11 cellular contexts compared by ENCODE assay signal in the genomic region with DNA sequence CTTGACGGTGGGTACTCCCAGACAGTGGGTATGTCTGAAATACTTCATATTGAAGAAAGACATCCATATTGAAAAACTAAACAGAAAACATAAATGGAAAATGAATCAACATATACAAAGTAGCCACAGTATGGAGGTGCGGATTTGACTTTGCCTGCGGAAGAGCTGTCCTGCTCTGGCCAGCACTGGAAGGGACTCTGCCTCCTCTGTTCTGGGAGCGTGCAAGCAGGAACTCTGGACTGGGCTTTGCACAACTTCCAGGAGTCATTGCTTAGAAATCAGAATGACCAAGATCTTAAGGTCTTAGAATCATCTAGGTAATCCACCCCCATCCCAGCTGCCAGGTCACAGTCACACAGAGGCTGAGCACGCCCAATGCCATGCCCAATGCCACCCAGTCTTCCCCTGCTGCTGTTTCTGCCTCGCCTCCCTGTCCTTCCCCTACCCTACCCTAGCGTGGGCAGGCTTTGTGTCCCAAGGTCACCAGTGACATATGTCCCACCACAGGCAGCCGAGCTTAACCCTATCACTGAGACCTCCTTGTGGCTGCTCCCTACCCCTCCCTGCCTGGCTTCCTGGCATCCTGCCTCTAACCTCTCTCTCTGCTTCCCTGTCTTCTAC. TPM values are rescaled to one million over a fixed set of nuclear protein-coding genes. Genes with fewer than 3 reads are reported as not detected.
A peak's percentile ranks its signal among the peaks of the same experiment; 100 is the strongest.
DNase-seq lines count a peak whose midpoint lies in the region; ATAC-seq and TF ChIP-seq lines count a peak whose summit lies in the region.
"Had no signal": no experiment of that assay in that cellular context is flagged by ENCODE, and none has a peak within 500 bp of the region (broad histone marks: within the 10 kb centered on the region; RNA-seq: fewer than 3 reads in every experiment).

No MANE protein-coding gene starts in this region.

- peaks cover 10% of the 10 kb centered on the region for H3K4me1 Mint-ChIP-seq in activated T-cell treated with anti-CD3 and anti-CD28 coated beads, Interleukin-2, amount 50 U/mL, for 72 hours (ENCODE audit: low read depth)
- H3K4me1 Mint-ChIP-seq in activated T-cell treated with anti-CD3 and anti-CD28 coated beads, Interleukin-2, amount 50 U/mL, for 24 hours (ENCODE audit: low read depth) = no peaks in the 10 kb centered on the region
- H3K4me1 Mint-ChIP-seq: central memory CD8-positive, alpha-beta T cell had no signal

- H3K9me3 Mint-ChIP-seq in activated T-cell treated with anti-CD3 and anti-CD28 coated beads, Interleukin-2, amount 50 U/mL, for 72 hours = no peaks in the 10 kb centered on the region
- H3K9me3 Mint-ChIP-seq in activated T-cell treated with anti-CD3 and anti-CD28 coated beads, Interleukin-2, amount 50 U/mL, for 24 hours = no peaks in the 10 kb centered on the region
- H3K9me3 Mint-ChIP-seq: central memory CD8-positive, alpha-beta T cell had no signal

- peak in 1 of 2 donors; percentile 2 for DNase-seq in activated T-cell treated with anti-CD3 and anti-CD28 coated beads, Interleukin-2, amount 50 U/mL, for 72 hours
- DNase-seq in activated T-cell treated with anti-CD3 and anti-CD28 coated beads, Interleukin-2, amount 50 U/mL, for 24 hours = no peak
- DNase-seq in thoracic aorta (ENCODE audit: low spot score) = no peak
- no peak for DNase-seq in NCI-H446 treated with DMSO at 0.1 percent for 48 hours (lab: John Stamatoyannopoulos, UW)
- no peak for DNase-seq in ACHN
- DNase-seq in RPMI8226 = no peak

- H3K27me3 Mint-ChIP-seq in activated T-cell treated with anti-CD3 and anti-CD28 coated beads, Interleukin-2, amount 50 U/mL, for 72 hours (ENCODE audit: low read depth) = no peaks in the 10 kb centered on the region
- H3K27me3 Mint-ChIP-seq in activated T-cell treated with anti-CD3 and anti-CD28 coated beads, Interleukin-2, amount 50 U/mL, for 24 hours = no peaks in the 10 kb centered on the region
- H3K27me3 Mint-ChIP-seq: central memory CD8-positive, alpha-beta T cell had no signal

- H3K36me3 Mint-ChIP-seq in activated T-cell treated with anti-CD3 and anti-CD28 coated beads, Interleukin-2, amount 50 U/mL, for 72 hours (ENCODE audit: insufficient read depth in 2 of 2) = peaks cover 0 to 2% of the 10 kb centered on the region in 2 donors
- H3K36me3 Mint-ChIP-seq in activated T-cell treated with anti-CD3 and anti-CD28 coated beads, Interleukin-2, amount 50 U/mL, for 24 hours (ENCODE audit: low read depth) = peaks cover 8% of the 10 kb centered on the region

- H3K4me3 Mint-ChIP-seq in activated T-cell treated with anti-CD3 and anti-CD28 coated beads, Interleukin-2, amount 50 U/mL, for 72 hours = no peak overlapping the region
- no peak overlapping the region for H3K4me3 Mint-ChIP-seq in activated T-cell treated with anti-CD3 and anti-CD28 coated beads, Interleukin-2, amount 50 U/mL, for 24 hours
- H3K4me3 Mint-ChIP-seq: central memory CD8-positive, alpha-beta T cell had no signal

- peak; percentile 29 to 45 for ATAC-seq in activated T-cell treated with anti-CD3 and anti-CD28 coated beads, Interleukin-2, amount 50 U/mL, for 72 hours (replicated peaks in 1 of 2)
- ATAC-seq in thoracic aorta (ENCODE audit: insufficient number of reproducible peaks, low FRiP score, low read depth) = peak; percentile 14

- H3K27ac ChIP-seq in duodenal mucosa (ENCODE audit: low read depth, low read length) (no peak overlapping the region), thoracic aorta (peak overlapping the region in 1 of 2 donors; percentile 33)

- TF ChIP-seq CTCF in thoracic aorta (IDR thresholded peaks at IDR 0.05) = no peak

- H3K27me3 ChIP-seq in duodenal mucosa (ENCODE audit: control insufficient read depth in 1 of 2, insufficient read depth in 2 of 2, low read length in 2 of 2) (no peaks in the 10 kb centered on the region), mucosa of stomach (ENCODE audit: control insufficient read depth, insufficient read depth, low read length) (no peaks in the 10 kb centered on the region), thoracic aorta (replicated peaks; ENCODE audit: insufficient read depth) (no peaks in the 10 kb centered on the region)
- H3K27me3 ChIP-seq: Peyer's patch, thyroid gland had no signal

- in situ Hi-C loops in ACHN (cut with HindIII; ENCODE audit: low pct_ligation_motif_present, low pct_unique_long_range_greater_than_20kb, low sequenced_read_pairs) = no loop called here

- H3K9me3 ChIP-seq in duodenal mucosa (ENCODE audit: control insufficient read depth in 1 of 2, low read length in 2 of 2) (no peaks in the 10 kb centered on the region), mucosa of stomach (ENCODE audit: control insufficient read depth, low read length) (no peaks in the 10 kb centered on the region), thoracic aorta (no peaks in the 10 kb centered on the region)
- H3K9me3 ChIP-seq: Peyer's patch, thyroid gland had no signal

- H3K4me3 ChIP-seq in duodenal mucosa (ENCODE audit: low read depth in 1 of 2, low read length in 2 of 2) (peak overlapping the region; percentile 0 to 52), mucosa of stomach (ENCODE audit: low read length) (no peak overlapping the region), thoracic aorta (no peak overlapping the region)
- H3K4me3 ChIP-seq: Peyer's patch, thyroid gland had no signal

- H3K9ac ChIP-seq in duodenal mucosa (ENCODE audit: low read depth in 1 of 2, low read length in 2 of 2) (peak overlapping the region in 1 of 2 donors; percentile 48), mucosa of stomach (ENCODE audit: low read length) (peak overlapping the region; percentile 1)

- no peaks in the 10 kb centered on the region for H3K36me3 ChIP-seq in duodenal mucosa (ENCODE audit: control insufficient read depth in 1 of 2, insufficient read depth in 2 of 2, low read length in 2 of 2)
- H3K36me3 ChIP-seq in mucosa of stomach (ENCODE audit: control insufficient read depth, insufficient read depth, low read length) = no peaks in the 10 kb centered on the region
- no peaks in the 10 kb centered on the region for H3K36me3 ChIP-seq in thoracic aorta
- H3K36me3 ChIP-seq: Peyer's patch, thyroid gland had no signal

- H3K4me1 ChIP-seq in duodenal mucosa (ENCODE audit: control insufficient read depth in 1 of 2, insufficient read depth in 2 of 2, low read length in 2 of 2) = peaks cover 13% of the 10 kb centered on the region in 2 donors
- H3K4me1 ChIP-seq in mucosa of stomach (ENCODE audit: control insufficient read depth, insufficient read depth, low read length) = peaks cover 13% of the 10 kb centered on the region
- H3K4me1 ChIP-seq in thoracic aorta (ENCODE audit: control insufficient read depth in 1 of 2, low read depth in 2 of 2) = peaks cover 5 to 10% of the 10 kb centered on the region in 2 donors
- H3K4me1 ChIP-seq: Peyer's patch had no signal

- no peak overlapping the region for H3K27ac Mint-ChIP-seq in activated T-cell treated with anti-CD3 and anti-CD28 coated beads, Interleukin-2, amount 50 U/mL, for 72 hours
- H3K27ac Mint-ChIP-seq in activated T-cell treated with anti-CD3 and anti-CD28 coated beads, Interleukin-2, amount 50 U/mL, for 24 hours = no peak overlapping the region

RNA-seq across cellular contexts. Expression of a gene that starts 36.3 kb away (rescaled TPM):
- 10 to 100 TPM; 27.8 to 31.6 TPM for total RNA-seq in activated T-cell treated with anti-CD3 and anti-CD28 coated beads, Interleukin-2, amount 50 U/mL, for 72 hours
- total RNA-seq in thoracic aorta = 1 to 10 TPM in 1 of 2 donors, not detected in 1; 2.5 TPM

Comparison
In these comparisons a context has a peak if more than half of its experiments do, and no peak if none do; other contexts are left out.
1. H3K4me3 ChIP-seq: peak in duodenal mucosa (2 of 2); none in mucosa of stomach (single experiment) and thoracic aorta (single experiment).
2. RNA of a gene that starts 36.3 kb away (total RNA-seq): 27.8 to 31.6 TPM in activated T-cell treated with anti-CD3 and anti-CD28 coated beads, Interleukin-2, amount 50 U/mL, for 72 hours; 2.5 TPM in thoracic aorta; every median in the first group is over 4 times any median in the second.